In genomic region chr5:171913987-171914273, GRCh38 we compare ENCODE assay signal across 16 cellular contexts.
A peak's percentile ranks its signal among the peaks of the same experiment; 100 is the strongest.
DNase-seq lines count a peak whose midpoint lies in the region; ATAC-seq and TF ChIP-seq lines count a peak whose summit lies in the region.
"Had no signal": no experiment of that assay in that cellular context is flagged by ENCODE, and none has a peak within 500 bp of the region (broad histone marks: within the 10 kb centered on the region; RNA-seq: fewer than 3 reads in every experiment).

No MANE protein-coding gene starts in this region.

- H3K4me3 ChIP-seq in lower lobe of right lung: no peak overlapping the region

- peaks cover 23% of the 10 kb centered on the region for H3K4me1 ChIP-seq in lower lobe of right lung

- no peaks in the 10 kb centered on the region for H3K9me3 ChIP-seq in lower lobe of right lung

- H3K27me3 Mint-ChIP-seq in activated naive CD4-positive, alpha-beta T cell treated with anti-CD3 and anti-CD28 coated beads, Interleukin-2, amount 10 ng/mL, durations not matched to agents 7 days and 5 days: no peaks in the 10 kb centered on the region
- no peaks in the 10 kb centered on the region for H3K27me3 Mint-ChIP-seq in stimulated activated naive CD8-positive, alpha-beta T cell treated with anti-CD3 and anti-CD28 coated beads, Interleukin-15, amount 100 ng/mL, for 72 hours

- H3K9me3 Mint-ChIP-seq in activated naive CD4-positive, alpha-beta T cell treated with anti-CD3 and anti-CD28 coated beads, Interleukin-2, amount 10 ng/mL, durations not matched to agents 7 days and 5 days: no peaks in the 10 kb centered on the region
- H3K9me3 Mint-ChIP-seq in activated naive CD4-positive, alpha-beta T cell treated with anti-CD3 and anti-CD28 coated beads, Interleukin-2, amount 50 U/mL, for 72 hours: no peaks in the 10 kb centered on the region
- H3K9me3 Mint-ChIP-seq in stimulated activated naive CD8-positive, alpha-beta T cell treated with anti-CD3 and anti-CD28 coated beads, Interleukin-15, amount 100 ng/mL, for 72 hours: peaks cover 0 to 8% of the 10 kb centered on the region in 2 donors

- no peak for DNase-seq in activated naive CD4-positive, alpha-beta T cell treated with anti-CD3 and anti-CD28 coated beads, Interleukin-2, amount 10 ng/mL, durations not matched to agents 7 days and 5 days
- DNase-seq in activated naive CD4-positive, alpha-beta T cell treated with anti-CD3 and anti-CD28 coated beads, Interleukin-2, amount 50 U/mL, for 72 hours (ENCODE audit: low spot score in 2 of 2): no peak
- peak; percentile 15 for DNase-seq in RKO (ENCODE audit: low spot score)
- peak; percentile 25 for DNase-seq in fibroblast of peridontal ligament (ENCODE audit: extremely low read depth)
- DNase-seq in stimulated activated naive CD8-positive, alpha-beta T cell treated with anti-CD3 and anti-CD28 coated beads, Interleukin-15, amount 100 ng/mL, for 72 hours: no peak
- no peak for DNase-seq in lower lobe of right lung
- DNase-seq: activated CD4-positive, alpha-beta T cell treated with anti-CD3 and anti-CD28 coated beads, Interleukin-2, amount 50 U/mL, for 4 hours; activated effector memory CD4-positive, alpha-beta T cell treated with anti-CD3 and anti-CD28 coated beads, Interleukin-2, amount 50 U/mL, for 16 hours; effector CD4-positive, alpha-beta T cell; NCI-H2029 treated with DMSO at 0.1 percent for 48 hours; NCI-H69; right cardiac atrium; stimulated activated CD4-positive, alpha-beta T cell treated with anti-CD3 and anti-CD28 coated beads, Interleukin-4, amount 100 ng/mL, for 4 hours; stimulated activated naive CD4-positive, alpha-beta T cell treated with Interleukin-2 at 50 U/mL for 16 hours had no signal

- no peak for ATAC-seq in activated naive CD4-positive, alpha-beta T cell treated with anti-CD3 and anti-CD28 coated beads, Interleukin-2, amount 50 U/mL, for 72 hours
- no peak for ATAC-seq in stimulated activated naive CD8-positive, alpha-beta T cell treated with anti-CD3 and anti-CD28 coated beads, Interleukin-15, amount 100 ng/mL, for 72 hours
- ATAC-seq in GM21619 (IDR thresholded peaks at IDR 0.05; ENCODE audit: unreplicated experiment): no peak
- no peak for ATAC-seq in lower lobe of right lung
- no peak for ATAC-seq in GM19397 (IDR thresholded peaks at IDR 0.05; ENCODE audit: unreplicated experiment)
- ATAC-seq: right cardiac atrium had no signal

- H3K4me1 Mint-ChIP-seq in activated naive CD4-positive, alpha-beta T cell treated with anti-CD3 and anti-CD28 coated beads, Interleukin-2, amount 10 ng/mL, durations not matched to agents 7 days and 5 days: peaks cover 16% of the 10 kb centered on the region
- H3K4me1 Mint-ChIP-seq in stimulated activated naive CD8-positive, alpha-beta T cell treated with anti-CD3 and anti-CD28 coated beads, Interleukin-15, amount 100 ng/mL, for 72 hours: peaks cover 78% of the 10 kb centered on the region

- no peak overlapping the region for H3K4me3 Mint-ChIP-seq in activated naive CD4-positive, alpha-beta T cell treated with anti-CD3 and anti-CD28 coated beads, Interleukin-2, amount 10 ng/mL, durations not matched to agents 7 days and 5 days
- H3K4me3 Mint-ChIP-seq in stimulated activated naive CD8-positive, alpha-beta T cell treated with anti-CD3 and anti-CD28 coated beads, Interleukin-15, amount 100 ng/mL, for 72 hours: peak overlapping the region; percentile 65 to 67

- CTCF ChIA-PET in activated naive CD4-positive, alpha-beta T cell treated with anti-CD3 and anti-CD28 coated beads, Interleukin-2, amount 10 ng/mL, durations not matched to agents 7 days and 5 days (lab: Charles Lee): interaction anchor here (0.9 to 4.5 kb wide), 6 partner anchors 93 to 379 kb away, joined by 3 to 31 read pairs (median 20); partner anchors contain the start of gene FBXW11

- peak overlapping the region; percentile 47 for H3K27ac Mint-ChIP-seq in activated naive CD4-positive, alpha-beta T cell treated with anti-CD3 and anti-CD28 coated beads, Interleukin-2, amount 10 ng/mL, durations not matched to agents 7 days and 5 days
- peak overlapping the region in 1 of 2 donors; percentile 17 for H3K27ac Mint-ChIP-seq in activated naive CD4-positive, alpha-beta T cell treated with anti-CD3 and anti-CD28 coated beads, Interleukin-2, amount 50 U/mL, for 72 hours
- no peak overlapping the region for H3K27ac Mint-ChIP-seq in stimulated activated naive CD8-positive, alpha-beta T cell treated with anti-CD3 and anti-CD28 coated beads, Interleukin-15, amount 100 ng/mL, for 72 hours

- no peak for TF ChIP-seq CTCF in lower lobe of right lung (IDR thresholded peaks at IDR 0.05)

- H3K36me3 Mint-ChIP-seq in activated naive CD4-positive, alpha-beta T cell treated with anti-CD3 and anti-CD28 coated beads, Interleukin-2, amount 10 ng/mL, durations not matched to agents 7 days and 5 days: peaks cover 3% of the 10 kb centered on the region
- H3K36me3 Mint-ChIP-seq in activated naive CD4-positive, alpha-beta T cell treated with anti-CD3 and anti-CD28 coated beads, Interleukin-2, amount 50 U/mL, for 72 hours: peaks cover 0 to 16% of the 10 kb centered on the region in 2 donors

- H3K27me3 ChIP-seq in lower lobe of right lung (ENCODE audit: low read depth): no peaks in the 10 kb centered on the region

- intact Hi-C loops in lower lobe of right lung (cut with DNase I): no loop called here

- no peak overlapping the region for H3K27ac ChIP-seq in lower lobe of right lung

- H3K36me3 ChIP-seq in lower lobe of right lung: peaks cover 10% of the 10 kb centered on the region

Comparison
In these comparisons a context has a peak if more than half of its experiments do, and no peak if none do; other contexts are left out.
1. DNase-seq: peak in RKO (single experiment) and fibroblast of peridontal ligament (single experiment); none in activated naive CD4-positive, alpha-beta T cell treated with anti-CD3 and anti-CD28 coated beads, Interleukin-2, amount 10 ng/mL, durations not matched to agents 7 days and 5 days (single experiment), activated naive CD4-positive, alpha-beta T cell treated with anti-CD3 and anti-CD28 coated beads, Interleukin-2, amount 50 U/mL, for 72 hours (0 of 2), stimulated activated naive CD8-positive, alpha-beta T cell treated with anti-CD3 and anti-CD28 coated beads, Interleukin-15, amount 100 ng/mL, for 72 hours (0 of 2) and lower lobe of right lung (single experiment).